ENCODE assay signal across 16 cellular contexts in the genomic region with DNA sequence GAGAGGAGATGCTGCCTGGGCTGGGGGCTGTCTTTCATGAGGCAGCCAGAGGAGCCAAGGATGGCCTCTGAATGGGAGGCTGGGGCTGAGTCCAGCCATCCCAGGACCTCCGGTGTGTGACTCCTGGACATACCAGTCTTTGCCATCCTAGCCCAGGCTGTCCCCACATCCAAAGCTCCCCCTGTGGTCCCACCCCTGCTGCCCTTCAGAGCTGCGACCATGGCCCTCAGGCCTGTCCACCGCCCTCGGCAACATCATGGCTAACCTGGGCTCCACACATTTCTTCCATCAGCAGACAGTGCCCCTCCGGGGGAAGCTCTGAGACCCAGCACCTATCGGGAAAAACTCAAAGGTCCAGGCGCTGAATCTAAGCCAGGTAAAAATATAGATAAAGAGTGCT.
A peak's percentile ranks its signal among the peaks of the same experiment; 100 is the strongest.
DNase-seq lines count a peak whose midpoint lies in the region; ATAC-seq, FAIRE-seq and TF ChIP-seq lines count a peak whose summit lies in the region.
"Had no signal": no experiment of that assay in that cellular context is flagged by ENCODE, and none has a peak within 500 bp of the region (broad histone marks: within the 10 kb centered on the region; RNA-seq: fewer than 3 reads in every experiment).

No MANE protein-coding gene starts in this region.

- H3K4me2 ChIP-seq in PC-9 (peak overlapping the region; percentile 80), neuronal stem cell (ENCODE audit: insufficient read depth, low read length, poor library complexity, severe bottlenecking) (no peak overlapping the region)

- peak overlapping the region; percentile 98 for H3K27ac ChIP-seq in PC-9
- peak overlapping the region; percentile 99 for H3K27ac ChIP-seq in epithelial cell of prostate
- H3K27ac ChIP-seq in neuronal stem cell (replicated peaks; ENCODE audit: low read length), result no peak overlapping the region
- H3K27ac ChIP-seq: SK-N-MC had no signal

- peak overlapping the region; percentile 44 for H3K18ac ChIP-seq in neuronal stem cell (ENCODE audit: low read length)

- peak overlapping the region; percentile 69 for H2BK12ac ChIP-seq in neuronal stem cell (ENCODE audit: low read length)

- H4K8ac ChIP-seq in neuronal stem cell (ENCODE audit: low read depth, low read length), result no peak overlapping the region

- H3K4me3 ChIP-seq in PC-9 (peak overlapping the region; percentile 45; the same call in 1 of the 2 replicates), neuronal stem cell (ENCODE audit: low read length in 2 of 2) (no peak overlapping the region)
- H3K4me3 ChIP-seq: SK-N-MC had no signal

- no peak overlapping the region for H3K23ac ChIP-seq in neuronal stem cell (ENCODE audit: low read depth, low read length, poor library complexity)

- intact Hi-C loops in Calu3 (cut with micrococcal nuclease; ENCODE audit: unreplicated experiment) (no loop called here), PC-9 (cut with micrococcal nuclease; ENCODE audit: unreplicated experiment) (loop anchor here (5.0 kb wide), 1 partner anchor 250 kb away; no protein-coding TSS in a partner anchor)

- H3K4me1 ChIP-seq in PC-9 (replicated peaks; ENCODE audit: insufficient read depth) (peaks cover 47% of the 10 kb centered on the region), neuronal stem cell (ENCODE audit: control insufficient read depth in 2 of 2, insufficient read depth in 1 of 2, low read depth in 1 of 2, low read length in 2 of 2) (peaks cover 31 to 35% of the 10 kb centered on the region in 2 donors)

- H3K27me3 ChIP-seq in PC-9 (ENCODE audit: insufficient read depth, low read depth), result no peaks in the 10 kb centered on the region
- H3K27me3 ChIP-seq in neuronal stem cell (ENCODE audit: control insufficient read depth in 3 of 3, insufficient read depth in 3 of 3, low read depth in 1 of 3, low read length in 3 of 3), result no peaks in the 10 kb centered on the region

- H4K91ac ChIP-seq in neuronal stem cell (ENCODE audit: low read depth, low read length, poor library complexity), result no peak overlapping the region

- no peaks in the 10 kb centered on the region for H3K27me3 Mint-ChIP-seq in Calu3 (ENCODE audit: unreplicated experiment)

- H3K36me3 ChIP-seq in PC-9 (ENCODE audit: low read depth) (no peaks in the 10 kb centered on the region), neuronal stem cell (replicated peaks in 1 of 2; ENCODE audit: control insufficient read depth in 2 of 2, insufficient read depth in 2 of 2, low read length in 2 of 2) (no peaks in the 10 kb centered on the region)

- no CpG with 5 or more reads among the region's 7 CpGs for WGBS in neuronal stem cell (ENCODE audit: extremely low coverage in 2 of 2, insufficient read length in 2 of 2, insufficient replicate concordance in 1 of 2), 2 donors

- peaks cover 10% of the 10 kb centered on the region for H3K36me3 Mint-ChIP-seq in Calu3 (ENCODE audit: insufficient read depth, unreplicated experiment)

- no TSS peak for BruUV-seq in Calu3 (replicated peaks; lab: Mats Ljungman, UMichigan)
- TSS peak; percentile 18 for BruUV-seq in PC-9 (replicated peaks; lab: Mats Ljungman, UMichigan)

- H3K4me3 Mint-ChIP-seq in Calu3 (ENCODE audit: low read depth, unreplicated experiment), result peak overlapping the region; percentile 8

- peak overlapping the region; percentile 53 for H2BK15ac ChIP-seq in neuronal stem cell (ENCODE audit: low read length)

- H3K9me3 Mint-ChIP-seq in Calu3 (ENCODE audit: low read depth, unreplicated experiment), result no peaks in the 10 kb centered on the region

- CTCF ChIA-PET in Calu3 (lab: Charles Lee), result interaction anchor here (1.1 kb wide), 1 partner anchor 25 kb away, joined by 6 read pairs; no protein-coding TSS in a partner anchor
- CTCF ChIA-PET in PC-9 (lab: Charles Lee), result interaction anchor here (1.0 kb wide), 1 partner anchor 11 kb away, joined by 3 read pairs; no protein-coding TSS in a partner anchor

- H2AFZ ChIP-seq in PC-9 (no peak overlapping the region), neuronal stem cell (ENCODE audit: low read length) (peak overlapping the region; percentile 27)

- peak overlapping the region; percentile 8 for H2BK5ac ChIP-seq in neuronal stem cell (ENCODE audit: low read length)

- TF ChIP-seq CTCF in Calu3 (IDR thresholded peaks at IDR 0.05; ENCODE audit: unreplicated experiment) (no peak), PC-9 (conservative IDR thresholded peaks at IDR 0.05) (no peak)

- peaks cover 5% of the 10 kb centered on the region for H3K79me2 ChIP-seq in PC-9 (ENCODE audit: low read depth)

- H3K4ac ChIP-seq in neuronal stem cell (ENCODE audit: low read length), result no peak overlapping the region

- H3K4me1 Mint-ChIP-seq in Calu3 (ENCODE audit: low read depth, unreplicated experiment), result peaks cover 71% of the 10 kb centered on the region

- DNase-seq in Calu3 (no peak), PC-9 (no peak), epithelial cell of prostate (ENCODE audit: low read depth, low spot score) (no peak), neuronal stem cell (ENCODE audit: low spot score) (no peak), SHP77 (lab: John Stamatoyannopoulos, UW) (no peak), HTR-8/SVneo (ENCODE audit: insufficient read length, low spot score) (no peak)
- DNase-seq: COR-L47, DMS153, NCI-H1417 treated with DMSO at 0.1 percent for 48 hours, NCI-H1930, NCI-H2171, NCI-H446, NCI-H69, RPMI8226 had no signal

- H3K79me1 ChIP-seq in neuronal stem cell (ENCODE audit: low read depth, low read length), result no peaks in the 10 kb centered on the region

- no peaks in the 10 kb centered on the region for H3K9me2 ChIP-seq in PC-9 (ENCODE audit: insufficient read depth)

- no peak overlapping the region for H2BK120ac ChIP-seq in neuronal stem cell (ENCODE audit: low read depth, low read length)

- peaks cover 32% of the 10 kb centered on the region for H3F3A ChIP-seq in PC-9 (ENCODE audit: insufficient read depth, low read depth)

- H3K9ac ChIP-seq in neuronal stem cell (ENCODE audit: low read depth, low read length, poor library complexity), result no peak overlapping the region

- H3K9me3 ChIP-seq in PC-9 (ENCODE audit: insufficient read depth, low read depth) (no peaks in the 10 kb centered on the region), neuronal stem cell (replicated peaks in 1 of 2; ENCODE audit: control insufficient read depth in 2 of 2, insufficient read depth in 1 of 2, low read depth in 1 of 2, low read length in 2 of 2) (no peaks in the 10 kb centered on the region)

- ATAC-seq in activated CD4-positive, CD25-positive, alpha-beta regulatory T cell treated with anti-CD3 and anti-CD28 coated beads, Interleukin-2, amount 50 U/mL, for 24 hours, result no peak

- POLR2A ChIA-PET in PC-9 (lab: Charles Lee; ENCODE audit: unreplicated experiment), result interaction anchor here (0.6 kb wide), 1 partner anchor 439 kb away, joined by 3 read pairs; no protein-coding TSS in a partner anchor

- peak overlapping the region; percentile 84 for H3K27ac Mint-ChIP-seq in Calu3 (ENCODE audit: unreplicated experiment)

- H4K20me1 ChIP-seq in PC-9 (ENCODE audit: insufficient read depth), result no peaks in the 10 kb centered on the region

- peak overlapping the region; percentile 70 for H2AK5ac ChIP-seq in neuronal stem cell (ENCODE audit: low read depth, low read length)

- no peak for FAIRE-seq in HTR-8/SVneo (lab: Jason Lieb, UNC)

- H3K14ac ChIP-seq in neuronal stem cell (ENCODE audit: low read length), result no peak overlapping the region
